1 cellular context compared by ENCODE assay signal in genomic region chr1:12616709-12617373, GRCh38.
TF ChIP-seq lines count a peak whose summit lies in the region.

No MANE protein-coding gene starts in this region.

TF ChIP-seq in K562, 482 proteins besides CTCF, POLR2A, EP300 and RAD21 (continues in another document):
- TF ChIP-seq EGR1 (conservative IDR thresholded peaks at IDR 0.05), result no peak
- TF ChIP-seq GATAD2B (IDR thresholded peaks at IDR 0.05; ENCODE audit: borderline replicate concordance), result no peak
- TF ChIP-seq MEIS2 (IDR thresholded peaks at IDR 0.05; ENCODE audit: partially characterized antibody), result peak; percentile 16
- no peak for TF ChIP-seq MNT (conservative IDR thresholded peaks at IDR 0.05)
- TF ChIP-seq NR3C1 (CRISPR knock-in tag; IDR thresholded peaks at IDR 0.05), result peak; percentile 62; the same call in 1 of the 2 replicates
- TF ChIP-seq CHAMP1 (IDR thresholded peaks at IDR 0.05), result no peak
- no peak; the same call in 1 of the 2 replicates for TF ChIP-seq MGA (IDR thresholded peaks at IDR 0.05)
- TF ChIP-seq CREM (IDR thresholded peaks at IDR 0.05; ENCODE audit: low read depth), result peak; percentile 46
- TF ChIP-seq YY1 (IDR thresholded peaks at IDR 0.05; ENCODE audit: borderline replicate concordance in 1 of 3, control insufficient read depth in 1 of 3, extremely low read depth in 1 of 3, insufficient read depth in 3 of 3, insufficient read length in 1 of 3, insufficient replicate concordance in 2 of 3, low read depth in 1 of 3, low read length in 2 of 3), result peak in 1 of 3 experiments; percentile 7
- no peak for TF ChIP-seq ETV6 (IDR thresholded peaks at IDR 0.05; ENCODE audit: borderline replicate concordance in 1 of 2, low read depth in 2 of 2, low read length in 1 of 2)
- peak; percentile 44; the same call in 1 of the 2 replicates for TF ChIP-seq ETV6 (CRISPR knock-in tag; IDR thresholded peaks at IDR 0.05; ENCODE audit: borderline replicate concordance)
- no peak for TF ChIP-seq SNIP1 (IDR thresholded peaks at IDR 0.05; ENCODE audit: low read depth)
- peak; percentile 25; the same call in 1 of the 2 replicates for TF ChIP-seq RB1 (IDR thresholded peaks at IDR 0.05; ENCODE audit: low read depth)
- TF ChIP-seq HMGXB4 (CRISPR knock-in tag; IDR thresholded peaks at IDR 0.05), result 0 out of 2 replicates have a peak, but pooled peaks have one; percentile 30
- peak; percentile 46; the same call in 1 of the 2 replicates for TF ChIP-seq ZBTB7A (IDR thresholded peaks at IDR 0.05; ENCODE audit: borderline replicate concordance, control insufficient read depth, low read depth, low read length)
- no peak for TF ChIP-seq ZBTB40 (IDR thresholded peaks at IDR 0.05)
- no peak for TF ChIP-seq ZBTB40 (CRISPR knock-in tag; IDR thresholded peaks at IDR 0.05)
- TF ChIP-seq FOXP4 (CRISPR knock-in tag; IDR thresholded peaks at IDR 0.05; ENCODE audit: borderline replicate concordance), result peak; percentile 83; the same call in 1 of the 2 replicates
- TF ChIP-seq TEAD1 (CRISPR knock-in tag; IDR thresholded peaks at IDR 0.05), result 0 out of 4 replicates have a peak, but pooled peaks of 1 of the 2 experiments have one; percentile 8
